ENCODE assay signal across 23 cellular contexts in genomic region chr6:137759624-137760023, GRCh38.
"Had no signal": no experiment of that assay in that cellular context is flagged by ENCODE, and none has a peak within 500 bp of the region (broad histone marks: within the 10 kb centered on the region; RNA-seq: fewer than 3 reads in every experiment).

No MANE protein-coding gene starts in this region.

- H3K27me3 ChIP-seq: gastrocnemius medialis, heart left ventricle, left lung, neural progenitor cell, right atrium auricular region, sigmoid colon, tibial nerve, upper lobe of left lung had no signal

- H3K9ac ChIP-seq: neural progenitor cell had no signal

- H3K27ac ChIP-seq: epithelial cell of prostate, gastrocnemius medialis, heart left ventricle, left lung, neural progenitor cell, prostate gland, right atrium auricular region, sigmoid colon, thoracic aorta, tibial nerve, upper lobe of left lung had no signal

- H3K36me3 ChIP-seq: gastrocnemius medialis, heart left ventricle, left lung, neural progenitor cell, prostate gland, right atrium auricular region, sigmoid colon, thoracic aorta, tibial nerve, upper lobe of left lung had no signal

- H2AFZ ChIP-seq: neural progenitor cell had no signal

- H3K4me2 ChIP-seq: neural progenitor cell had no signal

- ATAC-seq: esophagus mucosa; gastrocnemius medialis; heart left ventricle; left cardiac atrium; left lung; naive thymus-derived CD4-positive, alpha-beta T cell; stimulated activated naive B cell treated with anti-CD40 and anti-IgM and Interleukin-4, amounts not matched to agents 10 μg/mL and 1 μg/mL and 100 μg/mL, for 72 hours had no signal

- DNase-seq: effector CD8-positive, alpha-beta T cell; endodermal cell; foreskin fibroblast; gastrocnemius medialis; heart left ventricle; hippocampal formation; left cardiac atrium; left lung; mesenchymal stem cell; midbrain; naive thymus-derived CD4-positive, alpha-beta T cell; nucleus accumbens; sigmoid colon; stimulated activated CD4-positive, alpha-beta T cell treated with anti-CD3 and anti-CD28 coated beads, Interleukin-4, amount 100 ng/mL, for 4 hours; stimulated activated naive B cell treated with anti-CD40 and anti-IgM and Interleukin-4, amounts not matched to agents 10 μg/mL and 1 μg/mL and 100 μg/mL, for 72 hours; upper lobe of left lung had no signal

- H3K9me3 ChIP-seq: gastrocnemius medialis, heart left ventricle, left lung, prostate gland, right atrium auricular region, sigmoid colon, thoracic aorta, tibial nerve, upper lobe of left lung had no signal

- H3K4me3 ChIP-seq: gastrocnemius medialis, heart left ventricle, left lung, neural progenitor cell, prostate gland, right atrium auricular region, sigmoid colon, thoracic aorta, tibial nerve, upper lobe of left lung had no signal

- H3K4me1 ChIP-seq: gastrocnemius medialis, neural progenitor cell, prostate gland, right atrium auricular region, sigmoid colon, tibial nerve, upper lobe of left lung had no signal
